In the genomic region with DNA sequence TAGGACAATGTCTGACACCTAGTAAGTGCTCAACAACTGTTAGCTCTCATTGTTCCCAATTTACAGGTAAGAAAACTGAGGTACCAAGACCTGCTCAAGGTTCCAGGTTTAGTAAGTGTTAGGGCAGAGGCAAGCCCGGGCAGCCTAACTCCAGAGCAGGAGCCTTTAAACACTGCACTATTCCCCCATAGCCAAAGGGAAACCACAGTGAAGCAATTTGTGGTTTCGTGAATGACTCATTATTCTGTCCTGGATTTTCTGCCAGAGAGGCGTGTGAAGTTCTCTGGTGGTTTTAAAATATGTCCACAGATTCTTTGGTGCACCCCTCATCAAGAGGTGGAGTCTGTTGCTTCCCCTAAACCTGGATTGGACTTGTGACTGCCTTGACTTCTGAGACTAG, we compare ENCODE assay signal across 9 cellular contexts. TPM values are rescaled to one million over a fixed set of nuclear protein-coding genes. Genes with fewer than 3 reads are reported as not detected.
DNase-seq lines count a peak whose midpoint lies in the region; FAIRE-seq and TF ChIP-seq lines count a peak whose summit lies in the region.
"Had no signal": no experiment of that assay in that cellular context is flagged by ENCODE, and none has a peak within 500 bp of the region (broad histone marks: within the 10 kb centered on the region; RNA-seq: fewer than 3 reads in every experiment).

No MANE protein-coding gene starts in this region.

- H3K27me3 ChIP-seq in mammary epithelial cell (ENCODE audit: insufficient read depth, low read length), result no peaks in the 10 kb centered on the region

- dilution Hi-C loops in mammary epithelial cell (cut with HindIII; ENCODE audit: low sequenced_read_pairs), result no loop called here

- CTCF ChIA-PET in mammary epithelial cell (lab: Charles Lee; ENCODE audit: low non-redundant PET), result no interaction called here

- H2AFZ ChIP-seq in mammary epithelial cell (ENCODE audit: low read depth, low read length), result peak overlapping the region; percentile 57

- no peaks in the 10 kb centered on the region for H4K20me1 ChIP-seq in mammary epithelial cell (ENCODE audit: insufficient read depth, low read length)

- peaks cover 30% of the 10 kb centered on the region for H3K27me3 Mint-ChIP-seq in nephron (ENCODE audit: low read depth)

- H3K4me3 Mint-ChIP-seq in nephron, result peak overlapping the region; percentile 91 to 98 (median 91)

- no TSS peak for BruUV-seq in mammary epithelial cell (replicated peaks; lab: Mats Ljungman, UMichigan)

- no peak overlapping the region for H3K4me3 ChIP-seq in mammary epithelial cell (replicated peaks in 1 of 3; ENCODE audit: insufficient read depth in 1 of 3, low read depth in 2 of 3, low read length in 3 of 3)

- H3K36me3 Mint-ChIP-seq in nephron (ENCODE audit: low read depth), result no peaks in the 10 kb centered on the region

- H3K9me3 ChIP-seq in mammary epithelial cell (replicated peaks; ENCODE audit: insufficient read depth, low read length), result peaks cover 16% of the 10 kb centered on the region

- peaks cover 1% of the 10 kb centered on the region for H3K36me3 ChIP-seq in mammary epithelial cell (ENCODE audit: insufficient read depth, low read length)

- no peak for TF ChIP-seq POLR2A in H54 (IDR thresholded peaks at IDR 0.05; ENCODE audit: low read depth, low read length)
- no peak for TF ChIP-seq POLR2A in GM12891 (IDR thresholded peaks at IDR 0.05; ENCODE audit: low read depth, low read length)

- WGBS in mammary epithelial cell (ENCODE audit: low coverage, missing lambda C conversion rate), result 0% methylated on average over 3 of the region's 3 CpGs

- peaks cover 32% of the 10 kb centered on the region for H3K9me3 Mint-ChIP-seq in nephron

- TF ChIP-seq CTCF in mammary epithelial cell (conservative IDR thresholded peaks at IDR 0.05 in 1 of 2, IDR thresholded peaks at IDR 0.05 in 1 of 2; ENCODE audit: extremely low read depth in 1 of 2, insufficient read depth in 1 of 2, low read depth in 1 of 2, low read length in 2 of 2) (no peak), nephron (IDR thresholded peaks at IDR 0.05; ENCODE audit: unreplicated experiment in 3 of 3) (no peak)

- H3K4me1 ChIP-seq in mammary epithelial cell (ENCODE audit: insufficient read depth, low read length), result peaks cover 19% of the 10 kb centered on the region

- intact Hi-C loops in mammary epithelial cell (cut with micrococcal nuclease), result loop anchor here (1.0 kb wide), 3 partner anchors 16 to 327 kb away; no protein-coding TSS in a partner anchor

- in situ Hi-C loops in mammary epithelial cell (cut with MboI; ENCODE audit: low sequenced_read_pairs in 2 of 2), result no loop called here

- peaks cover 6% of the 10 kb centered on the region for H3K4me1 Mint-ChIP-seq in nephron

- peak; percentile 95 for DNase-seq in Daoy (ENCODE audit: low read depth)
- peak; percentile 78 for DNase-seq in H54 (ENCODE audit: insufficient read length, low spot score)
- DNase-seq in NOMO-1 treated with dmso at 0.1 percent for 144 hours (lab: John Stamatoyannopoulos, UW; ENCODE audit: unreplicated experiment), result peak; percentile 90
- peak; percentile 100 for DNase-seq in mammary epithelial cell
- no peak for DNase-seq in NCI-H2171 (lab: John Stamatoyannopoulos, UW)
- no peak for DNase-seq in GM12891 (ENCODE audit: insufficient read length, low spot score)
- no peak for DNase-seq in cortex of kidney (lab: John Stamatoyannopoulos, UW)

- H3K27ac ChIP-seq in mammary epithelial cell (ENCODE audit: insufficient read depth, low read depth, low read length), result peak overlapping the region; percentile 74

- H3K4me2 ChIP-seq in mammary epithelial cell (ENCODE audit: insufficient read depth, low read depth, low read length), result peak overlapping the region; percentile 76

- no peak overlapping the region for H3K27ac Mint-ChIP-seq in nephron

- H3K9ac ChIP-seq in mammary epithelial cell (ENCODE audit: insufficient read depth, low read length), result no peak overlapping the region

- peaks cover 37% of the 10 kb centered on the region for H3K79me2 ChIP-seq in mammary epithelial cell (ENCODE audit: insufficient read depth, low read length)

- FAIRE-seq in H54 (lab: Jason Lieb, UNC) (peak; percentile 99), GM12891 (lab: Jason Lieb, UNC) (no peak)

TF ChIP-seq in GM12891, 5 proteins besides CTCF, POLR2A, EP300 and RAD21:
- TF ChIP-seq TAF1 (IDR thresholded peaks at IDR 0.05; ENCODE audit: low read depth, low read length) (no peak), POU2F2 (IDR thresholded peaks at IDR 0.05; ENCODE audit: low read depth, low read length) (no peak), SPI1 (IDR thresholded peaks at IDR 0.05; ENCODE audit: low read depth, low read length) (no peak), POLR2AphosphoS5 (IDR thresholded peaks at IDR 0.05; ENCODE audit: low read depth, low read length) (no peak), PAX5 (IDR thresholded peaks at IDR 0.05; ENCODE audit: insufficient read depth, low read length, severe bottlenecking) (no peak)

RNA-seq across cellular contexts. Expression of a gene that starts 1.0 kb away (rescaled TPM):
- 11.8 and 13.0 TPM in 2 replicates for total RNA-seq in Daoy (2014; rRNA removed; shearing (Covaris generic))
- 10 to 100 TPM; 46.2 to 77.3 TPM for total RNA-seq in mammary epithelial cell
- polyA plus RNA-seq in mammary epithelial cell, result 18.0 TPM
- polyA minus RNA-seq in mammary epithelial cell, result 64.2 TPM
- polyA plus RNA-seq in GM12891 (2012; ENCODE audit: low read depth, missing spikeins), result 0.09 TPM

RNA-seq across cellular contexts. Expression of a gene that starts 24.2 kb away (rescaled TPM):
- total RNA-seq in Daoy (2014; rRNA removed; shearing (Covaris generic)), result 21.3 and 31.4 TPM in 2 replicates
- total RNA-seq in mammary epithelial cell, result 10 to 100 TPM; 31.3 to 32.1 TPM
- polyA plus RNA-seq in mammary epithelial cell, result 4.8 TPM
- polyA minus RNA-seq in mammary epithelial cell, result 28.4 TPM
- 7.3 TPM for polyA plus RNA-seq in GM12891 (2012; ENCODE audit: low read depth, missing spikeins)

RNA-seq across cellular contexts. Expression of a gene that starts 54.5 kb away (rescaled TPM):
- total RNA-seq in Daoy (2014; rRNA removed; shearing (Covaris generic)), result not detected in 2 replicates
- 1 to 10 TPM; 1.4 to 3.8 TPM for total RNA-seq in mammary epithelial cell
- polyA plus RNA-seq in mammary epithelial cell, result 0.05 TPM
- 0.52 TPM for polyA minus RNA-seq in mammary epithelial cell
- polyA plus RNA-seq in GM12891 (2012; ENCODE audit: low read depth, missing spikeins), result not detected
- total RNA-seq: pulmonary artery endothelial cell had no signal

Comparison
In these comparisons a context has a peak if more than half of its experiments do, and no peak if none do; other contexts are left out.
1. DNase-seq: peak in Daoy (single experiment), H54 (single experiment), NOMO-1 treated with dmso at 0.1 percent for 144 hours (single experiment) and mammary epithelial cell (single experiment); none in NCI-H2171 (single experiment), GM12891 (single experiment) and cortex of kidney (single experiment).